Comparison of ENCODE assay signal across 8 cellular contexts in the genomic region with DNA sequence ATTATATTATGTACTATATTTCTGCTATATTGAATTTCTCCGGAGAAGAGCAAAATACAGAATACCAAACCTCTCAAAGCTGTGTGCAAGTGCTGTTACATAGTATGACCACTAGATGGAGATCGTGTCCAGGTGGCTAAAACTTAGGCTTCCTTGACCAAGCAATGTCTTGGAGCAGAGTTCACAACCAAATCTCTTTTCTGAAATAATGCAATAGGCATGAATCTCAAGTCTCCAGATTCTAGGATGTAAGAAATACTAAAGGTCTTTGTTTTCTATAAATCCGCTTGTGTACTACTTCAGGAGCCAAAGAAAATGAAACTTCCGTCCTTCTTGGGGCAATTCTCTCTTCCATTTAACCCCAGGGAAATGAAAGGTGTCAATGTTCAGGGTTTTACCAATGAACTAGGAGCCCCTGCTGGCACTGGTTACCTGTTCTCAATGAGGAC.
A peak's percentile ranks its signal among the peaks of the same experiment; 100 is the strongest.
DNase-seq lines count a peak whose midpoint lies in the region; ATAC-seq and TF ChIP-seq lines count a peak whose summit lies in the region.

No MANE protein-coding gene starts in this region.

- WGBS in lower leg skin, 2 donors = 28 to 30% methylated on average over 4 of the region's 4 CpGs

- H3K4me1 Mint-ChIP-seq in neural crest cell = peaks cover 9% of the 10 kb centered on the region

- H3K9me3 ChIP-seq in MM.1S (replicated peaks; ENCODE audit: insufficient read depth, low read length) = no peaks in the 10 kb centered on the region

- H4K20me1 ChIP-seq in MM.1S (ENCODE audit: insufficient read depth, low read length) = no peaks in the 10 kb centered on the region

- H3K27me3 Mint-ChIP-seq in neural crest cell (ENCODE audit: low read depth) = no peaks in the 10 kb centered on the region

- intact Hi-C loops in lower leg skin (cut with DNase I; ENCODE audit: low total_unique reads) = no loop called here

- no peak overlapping the region for H3K9ac ChIP-seq in MM.1S (ENCODE audit: low read length)

- peak; percentile 82 for ATAC-seq in GM19395 (IDR thresholded peaks at IDR 0.05; ENCODE audit: unreplicated experiment)

- DNase-seq in COR-L47 (lab: John Stamatoyannopoulos, UW) (peak; percentile 35), MM.1S (peak; percentile 52), SK-N-DZ (ENCODE audit: low spot score) (peak; percentile 64), fibroblast of pulmonary artery (ENCODE audit: low read depth) (peak; percentile 82), neural crest cell (ENCODE audit: low read depth, low spot score) (no peak), NCI-H1048 (lab: John Stamatoyannopoulos, UW) (no peak), lower leg skin (ENCODE audit: low spot score in 2 of 2) (no peak)

- no peak overlapping the region for H3K27ac ChIP-seq in MM.1S (ENCODE audit: low read length)

- no peak overlapping the region for H3K4me3 Mint-ChIP-seq in neural crest cell

- H3K79me2 ChIP-seq in MM.1S (ENCODE audit: low read length) = no peaks in the 10 kb centered on the region

- H3K4me3 ChIP-seq in MM.1S (ENCODE audit: low read length) (no peak overlapping the region), fibroblast of pulmonary artery (replicated peaks; ENCODE audit: low read depth, low read length) (no peak overlapping the region), lower leg skin (ENCODE audit: low read depth, poor library complexity, severe bottlenecking) (no peak overlapping the region)

- H2AFZ ChIP-seq in MM.1S (ENCODE audit: low read length) = no peak overlapping the region; the same call in 1 of the 2 replicates

- no peaks in the 10 kb centered on the region for H3K36me3 Mint-ChIP-seq in neural crest cell (ENCODE audit: low read depth)

- H3K9me2 ChIP-seq in MM.1S (replicated peaks; ENCODE audit: insufficient read depth, low read length) = no peaks in the 10 kb centered on the region

- no peaks in the 10 kb centered on the region for H3F3A ChIP-seq in MM.1S (ENCODE audit: insufficient read depth, low read length)

- H3K9me3 Mint-ChIP-seq in neural crest cell = peaks cover 3% of the 10 kb centered on the region

- no peak overlapping the region for H3K27ac Mint-ChIP-seq in neural crest cell (ENCODE audit: unreplicated experiment)

- no peak for TF ChIP-seq POLR2A in lower leg skin (IDR thresholded peaks at IDR 0.05)

- no peaks in the 10 kb centered on the region for H3K4me1 ChIP-seq in MM.1S (ENCODE audit: low read length)

- TF ChIP-seq CTCF in MM.1S (IDR thresholded peaks at IDR 0.05; ENCODE audit: low read length) = peak; percentile 95
- peak; percentile 99 for TF ChIP-seq CTCF in fibroblast of pulmonary artery (IDR thresholded peaks at IDR 0.05; ENCODE audit: low read length, missing control alignments)
- peak; percentile 96 for TF ChIP-seq CTCF in neural crest cell (conservative IDR thresholded peaks at IDR 0.05)
- peak in 1 of 3 donors; percentile 68 for TF ChIP-seq CTCF in lower leg skin (IDR thresholded peaks at IDR 0.05)

- no peaks in the 10 kb centered on the region for H3K36me3 ChIP-seq in MM.1S (replicated peaks; ENCODE audit: insufficient read depth, low read length)

- H3K4me2 ChIP-seq in MM.1S (ENCODE audit: low read depth, low read length) = no peak overlapping the region

- no peaks in the 10 kb centered on the region for H3K27me3 ChIP-seq in MM.1S (replicated peaks; ENCODE audit: insufficient read depth, low read length)

Comparison
In these comparisons a context has a peak if more than half of its experiments do, and no peak if none do; other contexts are left out.
1. DNase-seq: peak in COR-L47 (single experiment), MM.1S (single experiment), SK-N-DZ (single experiment) and fibroblast of pulmonary artery (single experiment); none in neural crest cell (single experiment), NCI-H1048 (single experiment) and lower leg skin (0 of 2).